ENCODE assay signal across 16 cellular contexts in genomic region chr3:160477750-160478149, GRCh38. TPM values are rescaled to one million over a fixed set of nuclear protein-coding genes. Genes with fewer than 3 reads are reported as not detected.
DNase-seq lines count a peak whose midpoint lies in the region; ATAC-seq and TF ChIP-seq lines count a peak whose summit lies in the region.
"Had no signal": no experiment of that assay in that cellular context is flagged by ENCODE, and none has a peak within 500 bp of the region (broad histone marks: within the 10 kb centered on the region; RNA-seq: fewer than 3 reads in every experiment).

No MANE protein-coding gene starts in this region.

- no peak for ATAC-seq in GM21528 (IDR thresholded peaks at IDR 0.05; ENCODE audit: low FRiP score, unreplicated experiment)

- H3K27me3 ChIP-seq in SK-N-SH (ENCODE audit: insufficient read depth) (no peaks in the 10 kb centered on the region), brain microvascular endothelial cell (replicated peaks) (no peaks in the 10 kb centered on the region), mesendoderm (ENCODE audit: insufficient read depth, low read length, poor library complexity) (no peaks in the 10 kb centered on the region), uterus (no peaks in the 10 kb centered on the region)

- no peak overlapping the region for H3K23ac ChIP-seq in mesendoderm (ENCODE audit: low read length)

- H3K9ac ChIP-seq in SK-N-SH = 0 out of 2 replicates have a peak overlapping the region, but pooled peaks have one; percentile 16
- H3K9ac ChIP-seq in mesendoderm (ENCODE audit: low read length) = no peak overlapping the region

- intact Hi-C loops in uterus (cut with DNase I; ENCODE audit: low total_unique reads) = no loop called here

- in situ Hi-C loops in brain microvascular endothelial cell (cut with HindIII; ENCODE audit: low pct_ligation_motif_present, low sequenced_read_pairs) = no loop called here

- CTCF ChIA-PET in SK-N-SH (lab: Yijun Ruan, JAX) = interaction anchor here (1.4 kb wide), 1 partner anchor 9 kb away, joined by 7 read pairs; no protein-coding TSS in a partner anchor

- H3K4me2 ChIP-seq in SK-N-SH (peak overlapping the region; percentile 28; the same call in 1 of the 2 replicates), mesendoderm (ENCODE audit: low read length) (no peak overlapping the region)

- peak; percentile 43 for DNase-seq in GM03348 (ENCODE audit: low spot score)
- DNase-seq in SK-N-SH = no peak
- peak; percentile 17 for DNase-seq in brain microvascular endothelial cell
- DNase-seq in mesendoderm = peak; percentile 47
- DNase-seq in GDM1 (lab: John Stamatoyannopoulos, UW) = no peak
- DNase-seq in uterus = no peak
- DNase-seq in SHP77 (lab: John Stamatoyannopoulos, UW) = no peak
- DNase-seq: Caco-2, DMS79, GF-D8, H7, NCI-H1417, NCI-H2081, NCI-H524 had no signal

- H3K56ac ChIP-seq in mesendoderm (ENCODE audit: low read length) = no peak overlapping the region

- H3K79me2 ChIP-seq in SK-N-SH (ENCODE audit: insufficient read depth) (no peaks in the 10 kb centered on the region), mesendoderm (ENCODE audit: control insufficient read depth, insufficient read depth, low read length) (no peaks in the 10 kb centered on the region)

- H2AFZ ChIP-seq in SK-N-SH (ENCODE audit: low read depth) = no peak overlapping the region

- no peaks in the 10 kb centered on the region for H3K9me3 ChIP-seq in SK-N-SH
- no peaks in the 10 kb centered on the region for H3K9me3 ChIP-seq in uterus
- H3K9me3 ChIP-seq: Caco-2 had no signal

- no peaks in the 10 kb centered on the region for H3K79me1 ChIP-seq in mesendoderm (ENCODE audit: low read length)

- H3K36me3 ChIP-seq in SK-N-SH (replicated peaks in 1 of 2; ENCODE audit: control insufficient read depth in 1 of 2, insufficient read depth in 2 of 2, low read length in 1 of 2) (no peaks in the 10 kb centered on the region), brain microvascular endothelial cell (replicated peaks) (no peaks in the 10 kb centered on the region), mesendoderm (ENCODE audit: control insufficient read depth, insufficient read depth, low read length) (no peaks in the 10 kb centered on the region), uterus (no peaks in the 10 kb centered on the region)

- H2BK120ac ChIP-seq in mesendoderm (ENCODE audit: low read depth, low read length) = no peak overlapping the region

- TF ChIP-seq CTCF in SK-N-SH (IDR thresholded peaks at IDR 0.05) = no peak
- TF ChIP-seq CTCF in brain microvascular endothelial cell (IDR thresholded peaks at IDR 0.05; ENCODE audit: low read depth, low read length, missing control alignments) = no peak
- TF ChIP-seq CTCF in uterus (IDR thresholded peaks at IDR 0.05) = no peak

- peak overlapping the region; percentile 55 to 72; a peak in 3 of 4 replicates for H3K27ac ChIP-seq in SK-N-SH (ENCODE audit: low read depth in 2 of 2, low read length in 1 of 2)
- H3K27ac ChIP-seq in brain microvascular endothelial cell = peak overlapping the region; percentile 10
- no peak overlapping the region for H3K27ac ChIP-seq in mesendoderm (ENCODE audit: low read depth, low read length)
- no peak overlapping the region for H3K27ac ChIP-seq in uterus
- H3K27ac ChIP-seq: SK-N-MC had no signal

- H3K4ac ChIP-seq in mesendoderm (ENCODE audit: low read depth, low read length) = no peak overlapping the region

- H2BK5ac ChIP-seq in mesendoderm (ENCODE audit: low read length) = no peak overlapping the region

- H3K9me2 ChIP-seq in SK-N-SH = no peaks in the 10 kb centered on the region

- H2AK5ac ChIP-seq in mesendoderm (ENCODE audit: low read length) = no peak overlapping the region

- POLR2A ChIA-PET in SK-N-SH (lab: Yijun Ruan, JAX) = no interaction called here

- H4K8ac ChIP-seq in mesendoderm (ENCODE audit: low read depth, low read length) = no peak overlapping the region

- TF ChIP-seq POLR2A in uterus (IDR thresholded peaks at IDR 0.05) = no peak

- H3F3A ChIP-seq in SK-N-SH (replicated peaks; ENCODE audit: insufficient read depth) = peaks cover 46% of the 10 kb centered on the region

- TF ChIP-seq EP300 in SK-N-SH (IDR thresholded peaks at IDR 0.05; ENCODE audit: borderline replicate concordance in 1 of 2, low read depth in 1 of 2, low read length in 1 of 2) = peak in 1 of 2 experiments; percentile 75; a peak in 1 of 4 replicates

- WGBS in SK-N-SH (ENCODE audit: low lambda C conversion rate) = 34% methylated on average over 4 of the region's 5 CpGs
- WGBS in mesendoderm (ENCODE audit: extremely low coverage, insufficient coverage, low lambda C conversion rate) = no CpG with 5 or more reads among the region's 5 CpGs

- no peaks in the 10 kb centered on the region for H4K20me1 ChIP-seq in SK-N-SH (ENCODE audit: insufficient read depth)

- no peak overlapping the region for H4K5ac ChIP-seq in mesendoderm (ENCODE audit: low read length)

- H3K4me3 ChIP-seq in SK-N-SH (ENCODE audit: low read depth in 2 of 2, low read length in 1 of 2) = no peak overlapping the region
- H3K4me3 ChIP-seq in brain microvascular endothelial cell (ENCODE audit: low read depth, low read length) = no peak overlapping the region
- H3K4me3 ChIP-seq in mesendoderm (ENCODE audit: low read length) = no peak overlapping the region
- H3K4me3 ChIP-seq in uterus = no peak overlapping the region
- H3K4me3 ChIP-seq: SK-N-MC had no signal

- no peak for TF ChIP-seq RAD21 in SK-N-SH (IDR thresholded peaks at IDR 0.05; ENCODE audit: low read length)

- no peak overlapping the region for H2BK15ac ChIP-seq in mesendoderm (replicated peaks; ENCODE audit: low read depth)

- H3K4me1 ChIP-seq in SK-N-SH (ENCODE audit: control insufficient read depth in 1 of 2, insufficient read depth in 2 of 2, low read depth in 1 of 2, low read length in 1 of 2) (peaks cover 22 to 23% of the 10 kb centered on the region in 2 experiments), mesendoderm (ENCODE audit: control insufficient read depth, low read depth, low read length) (no peaks in the 10 kb centered on the region), uterus (no peaks in the 10 kb centered on the region)
- H3K4me1 ChIP-seq: Caco-2 had no signal

- H3K18ac ChIP-seq in mesendoderm (ENCODE audit: low read length) = no peak overlapping the region

TF ChIP-seq in SK-N-SH, 30 proteins besides CTCF, POLR2A, EP300 and RAD21 (continues in another document):
- TF ChIP-seq IRF3 (IDR thresholded peaks at IDR 0.05; ENCODE audit: low read depth, low read length) (no peak), JUND (IDR thresholded peaks at IDR 0.05) (peak; percentile 31; the same call in 1 of the 2 replicates), FOSL2 (IDR thresholded peaks at IDR 0.05; ENCODE audit: borderline replicate concordance, low read depth) (0 out of 2 replicates have a peak, but pooled peaks have one; percentile 4), PBX3 (IDR thresholded peaks at IDR 0.05) (peak; percentile 96), FOXJ3 (CRISPR knock-in tag; IDR thresholded peaks at IDR 0.05) (no peak), SIN3A (IDR thresholded peaks at IDR 0.05; ENCODE audit: borderline replicate concordance, low read depth, low read length) (no peak), RCOR1 (IDR thresholded peaks at IDR 0.05; ENCODE audit: low read length) (no peak), RFX5 (IDR thresholded peaks at IDR 0.05; ENCODE audit: low read length) (no peak), GABPA (IDR thresholded peaks at IDR 0.05; ENCODE audit: low read depth) (no peak), MEF2A (IDR thresholded peaks at IDR 0.05; ENCODE audit: borderline replicate concordance, low read depth) (no peak)
- TF ChIP-seq, protein P1, sequence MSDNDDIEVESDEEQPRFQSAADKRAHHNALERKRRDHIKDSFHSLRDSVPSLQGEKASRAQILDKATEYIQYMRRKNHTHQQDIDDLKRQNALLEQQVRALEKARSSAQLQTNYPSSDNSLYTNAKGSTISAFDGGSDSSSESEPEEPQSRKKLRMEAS (IDR thresholded peaks at IDR 0.05; ENCODE audit: low read depth) = no peak
- TF ChIP-seq, protein P2, sequence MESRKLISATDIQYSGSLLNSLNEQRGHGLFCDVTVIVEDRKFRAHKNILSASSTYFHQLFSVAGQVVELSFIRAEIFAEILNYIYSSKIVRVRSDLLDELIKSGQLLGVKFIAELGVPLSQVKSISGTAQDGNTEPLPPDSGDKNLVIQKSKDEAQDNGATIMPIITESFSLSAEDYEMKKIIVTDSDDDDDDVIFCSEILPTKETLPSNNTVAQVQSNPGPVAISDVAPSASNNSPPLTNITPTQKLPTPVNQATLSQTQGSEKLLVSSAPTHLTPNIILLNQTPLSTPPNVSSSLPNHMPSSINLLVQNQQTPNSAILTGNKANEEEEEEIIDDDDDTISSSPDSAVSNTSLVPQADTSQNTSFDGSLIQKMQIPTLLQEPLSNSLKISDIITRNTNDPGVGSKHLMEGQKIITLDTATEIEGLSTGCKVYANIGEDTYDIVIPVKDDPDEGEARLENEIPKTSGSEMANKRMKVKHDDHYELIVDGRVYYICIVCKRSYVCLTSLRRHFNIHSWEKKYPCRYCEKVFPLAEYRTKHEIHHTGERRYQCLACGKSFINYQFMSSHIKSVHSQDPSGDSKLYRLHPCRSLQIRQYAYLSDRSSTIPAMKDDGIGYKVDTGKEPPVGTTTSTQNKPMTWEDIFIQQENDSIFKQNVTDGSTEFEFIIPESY (IDR thresholded peaks at IDR 0.05; ENCODE audit: borderline replicate concordance, low read depth) = no peak

RNA-seq across cellular contexts. Expression of gene TRIM59, which starts 28.2 kb away (rescaled TPM):
- 4.1 and 5.3 TPM in 2 replicates for polyA plus RNA-seq in SK-N-SH (2012; rRNA removed)
- 5.1 and 6.1 TPM in 2 replicates for polyA plus RNA-seq in SK-N-SH (2012; cell fraction: cytosol; rRNA removed)
- polyA plus RNA-seq in SK-N-SH (2012; cell fraction: nucleus; rRNA removed) = 4.1 and 6.0 TPM in 2 replicates
- polyA plus RNA-seq in mesendoderm (2013, experiment 1 of 2) = 28.6 TPM
- polyA plus RNA-seq in mesendoderm (2013, experiment 2 of 2) = 30.5 TPM
- total RNA-seq in uterus = 10 to 100 TPM in 1 of 4 donors, 1 to 10 TPM in 2, not detected in 1; 1.0 to 42.9 (median 5.1) TPM

Comparison
In these comparisons a context has a peak if more than half of its experiments do, and no peak if none do; other contexts are left out.
1. DNase-seq: peak in GM03348 (single experiment), brain microvascular endothelial cell (single experiment) and mesendoderm (single experiment); none in SK-N-SH (single experiment), GDM1 (single experiment), uterus (0 of 2) and SHP77 (0 of 2).
2. H3K27ac ChIP-seq: peak in SK-N-SH (2 of 2) and brain microvascular endothelial cell (single experiment); none in mesendoderm (single experiment) and uterus (0 of 2).